Comparison of ENCODE assay signal across 24 cellular contexts in the genomic region with DNA sequence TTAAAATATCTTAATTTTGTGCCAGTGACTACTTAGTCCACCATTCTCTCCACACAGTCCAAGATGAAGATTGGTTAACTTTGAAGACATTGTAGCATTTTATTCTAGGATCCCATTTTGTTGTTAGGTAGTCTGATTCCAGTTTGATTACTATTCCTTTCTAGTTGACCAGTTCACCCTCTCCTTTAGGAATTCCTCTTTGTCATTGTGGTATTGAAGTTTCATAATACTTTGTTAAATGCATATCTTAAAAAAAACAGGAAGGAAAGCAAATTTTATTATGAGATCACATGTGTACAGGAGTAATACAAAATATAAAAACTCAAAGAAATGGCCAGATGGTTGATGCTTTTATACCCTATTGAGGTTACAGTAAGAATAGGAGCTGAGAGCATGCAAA. TPM values are rescaled to one million over a fixed set of nuclear protein-coding genes. Genes with fewer than 3 reads are reported as not detected.
DNase-seq lines count a peak whose midpoint lies in the region; FAIRE-seq and TF ChIP-seq lines count a peak whose summit lies in the region.
"Had no signal": no experiment of that assay in that cellular context is flagged by ENCODE, and none has a peak within 500 bp of the region (broad histone marks: within the 10 kb centered on the region; RNA-seq: fewer than 3 reads in every experiment).

No MANE protein-coding gene starts in this region.

- no peaks in the 10 kb centered on the region for H3K9me3 Mint-ChIP-seq in Calu3 (ENCODE audit: low read depth, unreplicated experiment)
- H3K9me3 Mint-ChIP-seq: HFFc6 had no signal

- DNase-seq in CD1c-positive myeloid dendritic cell (ENCODE audit: extremely low spot score) (peak; percentile 38), NCI-H226 (peak; percentile 28), bronchial epithelial cell (ENCODE audit: low read depth) (peak; percentile 63), kidney glomerular epithelial cell (lab: John Stamatoyannopoulos, UW) (peak; percentile 34), NCI-H510A treated with DMSO at 0.1 percent for 48 hours (lab: John Stamatoyannopoulos, UW) (no peak), Calu3 (no peak), caudate nucleus (lab: John Stamatoyannopoulos, UW) (no peak), hippocampal formation (lab: John Stamatoyannopoulos, UW) (no peak)
- DNase-seq: activated CD4-positive, alpha-beta T cell treated with anti-CD3 and anti-CD28 coated beads, Interleukin-2, amount 50 U/mL, for 4 hours; activated gamma-delta T cell treated with Interleukin-2 at 50 U/mL for 16 hours; activated T-cell treated with anti-CD3 and anti-CD28 coated beads for 4 hours; amygdala; DMS79 treated with DMSO at 0.1 percent for 48 hours; effector memory CD4-positive, alpha-beta T cell; HFFc6; NCI-H1436; NCI-H69; stimulated activated CD4-positive, alpha-beta T cell treated with anti-CD3 and anti-CD28 coated beads, Interleukin-4, amount 100 ng/mL, for 1 hour; tibial artery; WERI-Rb-1 had no signal

- no peak overlapping the region for H3K27ac Mint-ChIP-seq in Calu3 (ENCODE audit: unreplicated experiment)
- H3K27ac Mint-ChIP-seq: HFFc6; stimulated activated naive CD8-positive, alpha-beta T cell treated with anti-CD3 and anti-CD28 coated beads, Interleukin-15, Interleukin-2, amounts not matched to agents 100 ng/mL and 50 ng/mL, for 24 hours had no signal

- H3K4me3 ChIP-seq in bronchial epithelial cell (ENCODE audit: low read depth, low read length): no peak overlapping the region
- H3K4me3 ChIP-seq: lung, tibial artery had no signal

- intact Hi-C loops in Calu3 (cut with micrococcal nuclease; ENCODE audit: unreplicated experiment): no loop called here

- peaks cover 5% of the 10 kb centered on the region for H3K36me3 Mint-ChIP-seq in Calu3 (ENCODE audit: insufficient read depth, unreplicated experiment)

- no TSS peak for BruUV-seq in Calu3 (replicated peaks; lab: Mats Ljungman, UMichigan)

- no peaks in the 10 kb centered on the region for H3K36me3 ChIP-seq in bronchial epithelial cell (ENCODE audit: control insufficient read depth, insufficient read depth, low read length)
- H3K36me3 ChIP-seq: tibial artery, WERI-Rb-1 had no signal

- no peaks in the 10 kb centered on the region for H3K27me3 ChIP-seq in bronchial epithelial cell (ENCODE audit: control insufficient read depth, insufficient read depth, low read length)
- H3K27me3 ChIP-seq: tibial artery had no signal

- peaks cover 18% of the 10 kb centered on the region for H3K4me1 Mint-ChIP-seq in Calu3 (ENCODE audit: low read depth, unreplicated experiment)

- no peaks in the 10 kb centered on the region for H3K27me3 Mint-ChIP-seq in Calu3 (ENCODE audit: unreplicated experiment)
- H3K27me3 Mint-ChIP-seq: stimulated activated naive CD8-positive, alpha-beta T cell treated with anti-CD3 and anti-CD28 coated beads, Interleukin-15, Interleukin-2, amounts not matched to agents 100 ng/mL and 50 ng/mL, for 24 hours had no signal

- no peak overlapping the region for H3K27ac ChIP-seq in caudate nucleus (ENCODE audit: low read depth, low read length)
- H3K27ac ChIP-seq: HL-60, tibial artery, WERI-Rb-1 had no signal

- no peak overlapping the region for H3K4me3 Mint-ChIP-seq in Calu3 (ENCODE audit: low read depth, unreplicated experiment)
- H3K4me3 Mint-ChIP-seq: HFFc6; stimulated activated naive CD8-positive, alpha-beta T cell treated with anti-CD3 and anti-CD28 coated beads, Interleukin-15, Interleukin-2, amounts not matched to agents 100 ng/mL and 50 ng/mL, for 24 hours had no signal

- TF ChIP-seq CTCF in bronchial epithelial cell (IDR thresholded peaks at IDR 0.05; ENCODE audit: insufficient read depth, low read length, severe bottlenecking) (no peak), Calu3 (IDR thresholded peaks at IDR 0.05; ENCODE audit: unreplicated experiment) (no peak)

- no peak for FAIRE-seq in bronchial epithelial cell (lab: Jason Lieb, UNC)

- CTCF ChIA-PET in Calu3 (lab: Charles Lee): no interaction called here

RNA-seq across cellular contexts. Expression of a gene that starts 15.4 kb away (rescaled TPM):
- total RNA-seq in bronchial epithelial cell: 147 and 178 TPM in 2 replicates
- total RNA-seq in Calu3 (2022): 61.1 and 67.7 TPM in 2 replicates
- total RNA-seq: T-helper 2 cell treated with Interferon-gamma antibody and Interleukin-4, amounts not matched to agents 100 ng/mL and 5 ng/mL, for 36 hours had no signal

Comparison
In these comparisons a context has a peak if more than half of its experiments do, and no peak if none do; other contexts are left out.
1. DNase-seq: peak in CD1c-positive myeloid dendritic cell (single experiment), NCI-H226 (single experiment), bronchial epithelial cell (single experiment) and kidney glomerular epithelial cell (single experiment); none in NCI-H510A treated with DMSO at 0.1 percent for 48 hours (single experiment), Calu3 (single experiment), caudate nucleus (0 of 61) and hippocampal formation (0 of 2).